7 cellular contexts compared by ENCODE assay signal in genomic region chrX:73943900-73944581, GRCh38.
DNase-seq lines count a peak whose midpoint lies in the region; ATAC-seq and TF ChIP-seq lines count a peak whose summit lies in the region.

No MANE protein-coding gene starts in this region.

- peak overlapping the region; percentile 82 for H3K4me3 ChIP-seq in astrocyte of the cerebellum (ENCODE audit: low read depth, low read length)

- H3K4me1 Mint-ChIP-seq in T-helper 2 cell treated with Interferon-gamma antibody and Interleukin-4, amounts not matched to agents 5 μg/mL and 100 μg/mL, for 36 hours (ENCODE audit: low read depth) = peaks cover 14% of the 10 kb centered on the region

- peaks cover 10% of the 10 kb centered on the region for H3K36me3 Mint-ChIP-seq in T-helper 2 cell treated with Interferon-gamma antibody and Interleukin-4, amounts not matched to agents 5 μg/mL and 100 μg/mL, for 36 hours (ENCODE audit: low read depth)

- peak overlapping the region; percentile 86 for H3K4me3 Mint-ChIP-seq in T-helper 2 cell treated with Interferon-gamma antibody and Interleukin-4, amounts not matched to agents 5 μg/mL and 100 μg/mL, for 36 hours

- DNase-seq in NCI-H1694 treated with DMSO at 0.1 percent for 48 hours (lab: John Stamatoyannopoulos, UW) = peak; percentile 78
- DNase-seq in T-helper 2 cell treated with Interferon-gamma antibody and Interleukin-4, amounts not matched to agents 5 μg/mL and 100 μg/mL, for 36 hours (ENCODE audit: low spot score) = peak; percentile 81
- DNase-seq in astrocyte of the cerebellum (ENCODE audit: low read depth) = peak; percentile 83
- peak; percentile 71 to 91 for DNase-seq in hippocampal formation (lab: John Stamatoyannopoulos, UW)
- peak; percentile 97 for DNase-seq in retina

- no peak for TF ChIP-seq CTCF in astrocyte of the cerebellum (IDR thresholded peaks at IDR 0.05; ENCODE audit: low read depth, low read length, missing control alignments)

- H3K27ac Mint-ChIP-seq in T-helper 2 cell treated with Interferon-gamma antibody and Interleukin-4, amounts not matched to agents 5 μg/mL and 100 μg/mL, for 36 hours = peak overlapping the region; percentile 89

- no peaks in the 10 kb centered on the region for H3K9me3 Mint-ChIP-seq in T-helper 2 cell treated with Interferon-gamma antibody and Interleukin-4, amounts not matched to agents 5 μg/mL and 100 μg/mL, for 36 hours

- ATAC-seq in GM18502 (IDR thresholded peaks at IDR 0.05; ENCODE audit: poor library complexity, unreplicated experiment) (peak; percentile 99), HG02938 (IDR thresholded peaks at IDR 0.05; ENCODE audit: unreplicated experiment) (peak; percentile 95)

- no peaks in the 10 kb centered on the region for H3K27me3 Mint-ChIP-seq in T-helper 2 cell treated with Interferon-gamma antibody and Interleukin-4, amounts not matched to agents 5 μg/mL and 100 μg/mL, for 36 hours (ENCODE audit: low read depth)

- in situ Hi-C loops in astrocyte of the cerebellum (cut with HindIII; ENCODE audit: low sequenced_read_pairs) = no loop called here

Comparison
In these comparisons a context has a peak if more than half of its experiments do, and no peak if none do; other contexts are left out.
1. Peak in every context shown above with its lines: DNase-seq, ATAC-seq and H3K4me3 ChIP-seq.